ENCODE assay signal across 10 cellular contexts in the genomic region with DNA sequence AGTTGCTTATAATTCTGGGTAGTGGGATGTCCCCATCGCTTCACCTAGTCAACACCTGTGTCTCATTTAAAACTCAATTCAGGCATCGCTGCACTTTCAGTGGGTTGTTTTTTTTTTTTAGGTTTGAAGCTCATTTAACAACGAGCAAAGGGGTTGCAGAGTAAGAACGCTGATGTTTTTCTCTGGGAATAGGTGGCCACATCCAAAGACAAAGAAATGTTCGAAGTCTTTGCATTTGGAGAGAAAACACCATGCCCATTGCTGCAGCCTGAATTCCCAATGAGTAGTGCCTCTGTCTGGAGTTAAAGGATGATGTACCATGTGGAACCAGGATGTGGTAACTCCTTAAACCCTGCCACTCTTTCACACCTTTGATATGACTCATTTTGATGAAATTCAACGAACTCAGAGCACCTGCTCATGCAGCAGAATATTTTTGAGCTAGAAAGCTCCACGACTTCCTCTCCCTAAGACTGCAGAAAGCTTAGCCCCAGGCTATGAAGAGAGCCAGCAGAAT. TPM values are rescaled to one million over a fixed set of nuclear protein-coding genes. Genes with fewer than 3 reads are reported as not detected.
DNase-seq lines count a peak whose midpoint lies in the region; ATAC-seq, FAIRE-seq and TF ChIP-seq lines count a peak whose summit lies in the region.
"Had no signal": no experiment of that assay in that cellular context is flagged by ENCODE, and none has a peak within 500 bp of the region (broad histone marks: within the 10 kb centered on the region; RNA-seq: fewer than 3 reads in every experiment).

No MANE protein-coding gene starts in this region.

- H3K9me3 ChIP-seq in kidney (ENCODE audit: control insufficient read depth in 1 of 2, low read length in 2 of 2) (no peaks in the 10 kb centered on the region), neural progenitor cell (ENCODE audit: low read depth) (no peaks in the 10 kb centered on the region)

- no peaks in the 10 kb centered on the region for H4K20me1 ChIP-seq in neural progenitor cell (ENCODE audit: low read depth)

- H3K4me2 ChIP-seq in neural progenitor cell, result no peak overlapping the region

- FAIRE-seq in GM12892 (lab: Jason Lieb, UNC), result peak; percentile 71
- no peak for FAIRE-seq in kidney (lab: Jason Lieb, UNC)

- H3K4me3 Mint-ChIP-seq in effector memory CD8-positive, alpha-beta T cell, result peak overlapping the region in 1 of 2 donors; percentile 31
- H3K4me3 Mint-ChIP-seq in neural progenitor cell, result no peak overlapping the region

- TF ChIP-seq CTCF in kidney (IDR thresholded peaks at IDR 0.05; ENCODE audit: borderline replicate concordance, extremely low read depth, insufficient read depth), result no peak
- TF ChIP-seq CTCF in neural progenitor cell (IDR thresholded peaks at IDR 0.05), result no peak

- intact Hi-C loops in kidney (cut with DNase I), result loop anchor here (10.0 kb wide), 1 partner anchor 352 kb away; no protein-coding TSS in a partner anchor

- H3K79me2 ChIP-seq in neural progenitor cell (ENCODE audit: low read depth), result no peaks in the 10 kb centered on the region

- H3K4me3 ChIP-seq in kidney (ENCODE audit: low read length in 2 of 2) (no peak overlapping the region), neural progenitor cell (no peak overlapping the region)
- H3K4me3 ChIP-seq: skin epidermis had no signal

- no peak for TF ChIP-seq POLR2A in GM12892 (IDR thresholded peaks at IDR 0.05; ENCODE audit: low read depth, low read length)

- H3F3A ChIP-seq in neural progenitor cell (ENCODE audit: low read depth), result no peaks in the 10 kb centered on the region

- H3K36me3 ChIP-seq in kidney (ENCODE audit: control insufficient read depth in 1 of 2, insufficient read depth in 2 of 2, low read length in 2 of 2) (no peaks in the 10 kb centered on the region), neural progenitor cell (no peaks in the 10 kb centered on the region)

- H3K9ac ChIP-seq in kidney (ENCODE audit: low read length in 2 of 2), result no peak overlapping the region
- H3K9ac ChIP-seq in neural progenitor cell, result no peak overlapping the region

- H3K27ac ChIP-seq in kidney (ENCODE audit: low read depth in 2 of 2, low read length in 2 of 2), result no peak overlapping the region
- no peak overlapping the region for H3K27ac ChIP-seq in neural progenitor cell
- H3K27ac ChIP-seq: skin epidermis had no signal

- no peaks in the 10 kb centered on the region for H3K27me3 ChIP-seq in neural progenitor cell

- DNase-seq in GM12892 (ENCODE audit: insufficient read length) (no peak), GDM1 (lab: John Stamatoyannopoulos, UW) (no peak), kidney (no peak), neural progenitor cell (ENCODE audit: low spot score) (no peak)
- peak in 2 of 3 experiments; percentile 7 to 16 for DNase-seq in effector memory CD8-positive, alpha-beta T cell
- DNase-seq: NCI-H526 had no signal

- H3K36me3 Mint-ChIP-seq in effector memory CD8-positive, alpha-beta T cell (ENCODE audit: insufficient read depth), result no peaks in the 10 kb centered on the region
- no peaks in the 10 kb centered on the region for H3K36me3 Mint-ChIP-seq in neural progenitor cell

- H3K9me3 Mint-ChIP-seq in effector memory CD8-positive, alpha-beta T cell, result no peaks in the 10 kb centered on the region
- no peaks in the 10 kb centered on the region for H3K9me3 Mint-ChIP-seq in neural progenitor cell

- H3K4me1 Mint-ChIP-seq in effector memory CD8-positive, alpha-beta T cell (ENCODE audit: low read depth in 2 of 2), result peaks cover 11 to 21% of the 10 kb centered on the region in 2 donors
- H3K4me1 Mint-ChIP-seq in neural progenitor cell, result peaks cover 3% of the 10 kb centered on the region

- ATAC-seq in GM21447 (IDR thresholded peaks at IDR 0.05; ENCODE audit: unreplicated experiment) (peak; percentile 78), HG03565 (IDR thresholded peaks at IDR 0.05; ENCODE audit: unreplicated experiment) (peak; percentile 51), HG02840 (IDR thresholded peaks at IDR 0.05; ENCODE audit: low FRiP score, unreplicated experiment) (no peak)
- ATAC-seq in effector memory CD8-positive, alpha-beta T cell (replicated peaks), result peak; percentile 86

- H3K27me3 Mint-ChIP-seq in effector memory CD8-positive, alpha-beta T cell, result no peaks in the 10 kb centered on the region
- H3K27me3 Mint-ChIP-seq in neural progenitor cell (ENCODE audit: insufficient read depth, low read depth), result peaks cover 4% of the 10 kb centered on the region

- H3K4me1 ChIP-seq in kidney (ENCODE audit: control insufficient read depth in 1 of 2, insufficient read depth in 1 of 2, low read depth in 1 of 2, low read length in 2 of 2) (peaks cover 0 to 6% of the 10 kb centered on the region in 2 donors), neural progenitor cell (no peaks in the 10 kb centered on the region)

- no peak overlapping the region for H3K27ac Mint-ChIP-seq in effector memory CD8-positive, alpha-beta T cell
- H3K27ac Mint-ChIP-seq in neural progenitor cell, result no peak overlapping the region

- H2AFZ ChIP-seq in neural progenitor cell (replicated peaks), result no peak overlapping the region

RNA-seq across cellular contexts. Expression of gene BATF, which starts 35.1 kb away (rescaled TPM):
- 72.4 TPM for polyA plus RNA-seq in GM12892 (2012; ENCODE audit: missing spikeins)
- total RNA-seq in kidney (3.7 TPM), neural progenitor cell (ENCODE audit: low replicate concordance) (not detected in 2 replicates)
- polyA plus RNA-seq in kidney (ENCODE audit: insufficient read depth, low read depth, low replicate concordance), result 1.6 TPM

RNA-seq across cellular contexts. Expression of gene JDP2, which starts 59.4 kb away (rescaled TPM):
- 14.7 TPM for polyA plus RNA-seq in GM12892 (2012; ENCODE audit: missing spikeins)
- total RNA-seq in kidney (33.4 TPM), neural progenitor cell (ENCODE audit: low replicate concordance) (2.5 and 8.4 TPM in 2 replicates)
- polyA plus RNA-seq in kidney (ENCODE audit: insufficient read depth, low read depth, low replicate concordance), result 20.1 TPM

Comparison
In these comparisons a context has a peak if more than half of its experiments do, and no peak if none do; other contexts are left out.
1. DNase-seq: peak in effector memory CD8-positive, alpha-beta T cell (2 of 3); none in GM12892 (single experiment), GDM1 (single experiment), kidney (single experiment) and neural progenitor cell (single experiment).